20 cellular contexts compared by ENCODE assay signal in the genomic region with DNA sequence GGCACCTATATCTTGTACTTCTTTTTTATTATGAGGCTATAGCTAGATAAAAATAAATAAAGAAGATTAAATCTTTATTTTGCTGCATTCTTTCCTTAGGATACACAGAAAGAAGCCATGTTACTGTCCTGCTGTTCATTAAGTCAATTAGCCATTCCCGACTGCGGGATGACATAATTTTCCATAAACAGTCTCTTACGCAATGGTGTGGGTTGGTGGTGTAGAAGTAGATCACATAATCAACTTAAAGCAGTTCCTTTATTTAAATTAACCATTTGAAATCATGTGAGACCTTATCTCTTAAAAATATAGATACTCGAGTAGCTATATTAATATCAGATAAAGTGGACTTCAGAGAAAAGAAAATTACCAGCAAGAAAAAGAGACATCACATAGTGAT. TPM values are rescaled to one million over a fixed set of nuclear protein-coding genes. Genes with fewer than 3 reads are reported as not detected.
A peak's percentile ranks its signal among the peaks of the same experiment; 100 is the strongest.
DNase-seq lines count a peak whose midpoint lies in the region; ATAC-seq and TF ChIP-seq lines count a peak whose summit lies in the region.
"Had no signal": no experiment of that assay in that cellular context is flagged by ENCODE, and none has a peak within 500 bp of the region (broad histone marks: within the 10 kb centered on the region; RNA-seq: fewer than 3 reads in every experiment).

No MANE protein-coding gene starts in this region.

- TF ChIP-seq CTCF in BE2C (IDR thresholded peaks at IDR 0.05; ENCODE audit: low read depth, low read length): no peak

- peaks cover 5% of the 10 kb centered on the region; the same call in 1 of the 2 replicates for H3K4me1 ChIP-seq in BE2C
- H3K4me1 ChIP-seq: breast epithelium had no signal

- H3K27me3 ChIP-seq in BE2C: no peaks in the 10 kb centered on the region
- H3K27me3 ChIP-seq: breast epithelium, sigmoid colon, vagina had no signal

- no peaks in the 10 kb centered on the region for H3K36me3 ChIP-seq in BE2C
- H3K36me3 ChIP-seq: breast epithelium, HAP-1, sigmoid colon, vagina had no signal

- ATAC-seq in HG03378 (IDR thresholded peaks at IDR 0.05; ENCODE audit: unreplicated experiment): no peak

- no peak overlapping the region for H3K4me3 ChIP-seq in BE2C (ENCODE audit: low read depth, low read length)
- H3K4me3 ChIP-seq: breast epithelium, HAP-1, sigmoid colon, vagina had no signal

- DNase-seq in BE2C (peak; percentile 13), Kasumi-1 (lab: John Stamatoyannopoulos, UW) (peak; percentile 65 to 67), SKM-1 (lab: John Stamatoyannopoulos, UW; ENCODE audit: unreplicated experiment) (peak; percentile 54), fibroblast of gingiva (ENCODE audit: low read depth) (peak; percentile 61)
- DNase-seq in central memory CD4-positive, alpha-beta T cell: no peak
- DNase-seq in activated effector memory CD4-positive, alpha-beta T cell treated with Interleukin-2 at 50 U/mL for 16 hours: no peak
- DNase-seq in activated T-cell treated with anti-CD3 and anti-CD28 coated beads, Interleukin-2, amount 50 U/mL, for 1 hour: no peak
- DNase-seq: activated CD4-positive, alpha-beta T cell treated with anti-CD3 and anti-CD28 coated beads, Interleukin-2, amount 50 U/mL, for 1 hour; activated T-cell treated with anti-CD3 and anti-CD28 coated beads for 4 hours; hippocampal formation; NCI-H2227 treated with DMSO at 0.1 percent for 48 hours; NK-92 treated with Interleukin-12 subunit alpha and Interleukin-12 subunit beta, amount 100 ng/mL, for 24 hours; SHP77 treated with DMSO at 0.1 percent for 48 hours; sigmoid colon; stimulated activated CD4-positive, alpha-beta T cell treated with anti-CD3 and anti-CD28 coated beads, Interleukin-2, amount 100 ng/mL, for 24 hours; T-helper 9 cell had no signal

- 0 out of 2 replicates have a peak, but pooled peaks cover 3% of the 10 kb centered on the region for H3K9me3 ChIP-seq in BE2C
- H3K9me3 ChIP-seq: breast epithelium, HAP-1, sigmoid colon, vagina had no signal

RNA-seq across cellular contexts. Expression of a gene that starts 40.2 kb away (rescaled TPM):
- 40.6 TPM for polyA plus RNA-seq in BE2C (2012; ENCODE audit: insufficient read depth, insufficient read length, low read depth)

RNA-seq across cellular contexts. Expression of a gene that starts 43.8 kb away (rescaled TPM):
- 7.5 TPM for polyA plus RNA-seq in BE2C (2012; ENCODE audit: insufficient read depth, insufficient read length, low read depth)

Comparison
In these comparisons a context has a peak if more than half of its experiments do, and no peak if none do; other contexts are left out.
1. DNase-seq: peak in BE2C (single experiment), Kasumi-1 (2 of 2), SKM-1 (single experiment) and fibroblast of gingiva (single experiment); none in central memory CD4-positive, alpha-beta T cell (single experiment), activated effector memory CD4-positive, alpha-beta T cell treated with Interleukin-2 at 50 U/mL for 16 hours (single experiment) and activated T-cell treated with anti-CD3 and anti-CD28 coated beads, Interleukin-2, amount 50 U/mL, for 1 hour (single experiment).